1 cellular context compared by ENCODE assay signal in genomic region chr4:56530269-56531148, GRCh38.
TF ChIP-seq lines count a peak whose summit lies in the region.

No MANE protein-coding gene starts in this region.

TF ChIP-seq in K562, 482 proteins besides CTCF, POLR2A, EP300 and RAD21 (continued from another document and continues in another):
- TF ChIP-seq POLR2G (IDR thresholded peaks at IDR 0.05; ENCODE audit: low read depth, low read length) (peak; percentile 81), RBM14 (IDR thresholded peaks at IDR 0.05; ENCODE audit: borderline replicate concordance, insufficient read depth, low read depth, low read length) (no peak), FOXJ3 (CRISPR knock-in tag; IDR thresholded peaks at IDR 0.05) (no peak), SIRT6 (IDR thresholded peaks at IDR 0.05; ENCODE audit: low read depth, low read length) (no peak), PRPF4 (IDR thresholded peaks at IDR 0.05; ENCODE audit: insufficient read depth, low read depth, low read length, poor library complexity, severe bottlenecking) (no peak), DIDO1 (tag; IDR thresholded peaks at IDR 0.05; ENCODE audit: low read depth) (no peak), L3MBTL2 (IDR thresholded peaks at IDR 0.05) (peak; percentile 83), CXXC5 (CRISPR knock-in tag; IDR thresholded peaks at IDR 0.05) (peak; percentile 60), ARID1B (IDR thresholded peaks at IDR 0.05) (no peak; the same call in 1 of the 2 replicates), CCAR2 (IDR thresholded peaks at IDR 0.05; ENCODE audit: low read depth, low read length) (no peak), MEIS2 (IDR thresholded peaks at IDR 0.05; ENCODE audit: partially characterized antibody) (no peak), ZBED1 (IDR thresholded peaks at IDR 0.05) (peak; percentile 99), MYNN (IDR thresholded peaks at IDR 0.05) (no peak), MYNN (CRISPR knock-in tag; IDR thresholded peaks at IDR 0.05) (no peak), ZNF280B (CRISPR knock-in tag; IDR thresholded peaks at IDR 0.05) (no peak), SFPQ (IDR thresholded peaks at IDR 0.05; ENCODE audit: low read depth, low read length) (no peak), MECOM (CRISPR knock-in tag; IDR thresholded peaks at IDR 0.05) (no peak), ZKSCAN3 (CRISPR knock-in tag; IDR thresholded peaks at IDR 0.05) (no peak), SMAD1 (IDR thresholded peaks at IDR 0.05; ENCODE audit: low read depth, low read length, partially characterized antibody) (no peak), ZNF354B (CRISPR knock-in tag; IDR thresholded peaks at IDR 0.05) (no peak), TFAP4 (CRISPR knock-in tag; IDR thresholded peaks at IDR 0.05; ENCODE audit: borderline replicate concordance) (peak; percentile 44), MTA1 (IDR thresholded peaks at IDR 0.05; ENCODE audit: borderline replicate concordance) (no peak), ZNF12 (CRISPR knock-in tag; IDR thresholded peaks at IDR 0.05) (no peak), ZNF444 (CRISPR knock-in tag; IDR thresholded peaks at IDR 0.05) (no peak), ZNF830 (CRISPR knock-in tag; IDR thresholded peaks at IDR 0.05) (no peak), PTTG1 (tag; IDR thresholded peaks at IDR 0.05; ENCODE audit: low read depth) (no peak), ZNF696 (CRISPR knock-in tag; conservative IDR thresholded peaks at IDR 0.05) (no peak), JUN (IDR thresholded peaks at IDR 0.05; ENCODE audit: borderline replicate concordance, low read depth, low read length) (no peak), JUN (CRISPR knock-in tag; IDR thresholded peaks at IDR 0.05; ENCODE audit: borderline replicate concordance) (no peak), TCF7L2 (IDR thresholded peaks at IDR 0.05; ENCODE audit: low read depth, low read length) (no peak), TARDBP (IDR thresholded peaks at IDR 0.05) (no peak), TCFL5 (CRISPR knock-in tag; conservative IDR thresholded peaks at IDR 0.05) (no peak), HDAC2 (IDR thresholded peaks at IDR 0.05) (no peak), SNRNP70 (optimal IDR thresholded peaks at IDR 0.05; ENCODE audit: low read depth, low read length) (no peak), RFX1 (IDR thresholded peaks at IDR 0.05) (peak; percentile 91), GTF2A2 (tag; IDR thresholded peaks at IDR 0.05) (no peak), HMGN3 (IDR thresholded peaks at IDR 0.05; ENCODE audit: borderline replicate concordance, extremely low read depth, insufficient read length, low read depth, low read length) (no peak), HNRNPLL (IDR thresholded peaks at IDR 0.05; ENCODE audit: low read depth, low read length, poor library complexity, severe bottlenecking) (no peak), PHF21A (IDR thresholded peaks at IDR 0.05; ENCODE audit: borderline replicate concordance, low read depth) (no peak), RBM25 (IDR thresholded peaks at IDR 0.05; ENCODE audit: low read depth, low read length, severe bottlenecking) (peak; percentile 85), KAT7 (CRISPR knock-in tag; IDR thresholded peaks at IDR 0.05; ENCODE audit: borderline replicate concordance) (no peak; the same call in 1 of the 2 replicates), ZNF316 (IDR thresholded peaks at IDR 0.05) (no peak), ZNF586 (CRISPR knock-in tag; conservative IDR thresholded peaks at IDR 0.05) (no peak)
- TF ChIP-seq, protein P1, sequence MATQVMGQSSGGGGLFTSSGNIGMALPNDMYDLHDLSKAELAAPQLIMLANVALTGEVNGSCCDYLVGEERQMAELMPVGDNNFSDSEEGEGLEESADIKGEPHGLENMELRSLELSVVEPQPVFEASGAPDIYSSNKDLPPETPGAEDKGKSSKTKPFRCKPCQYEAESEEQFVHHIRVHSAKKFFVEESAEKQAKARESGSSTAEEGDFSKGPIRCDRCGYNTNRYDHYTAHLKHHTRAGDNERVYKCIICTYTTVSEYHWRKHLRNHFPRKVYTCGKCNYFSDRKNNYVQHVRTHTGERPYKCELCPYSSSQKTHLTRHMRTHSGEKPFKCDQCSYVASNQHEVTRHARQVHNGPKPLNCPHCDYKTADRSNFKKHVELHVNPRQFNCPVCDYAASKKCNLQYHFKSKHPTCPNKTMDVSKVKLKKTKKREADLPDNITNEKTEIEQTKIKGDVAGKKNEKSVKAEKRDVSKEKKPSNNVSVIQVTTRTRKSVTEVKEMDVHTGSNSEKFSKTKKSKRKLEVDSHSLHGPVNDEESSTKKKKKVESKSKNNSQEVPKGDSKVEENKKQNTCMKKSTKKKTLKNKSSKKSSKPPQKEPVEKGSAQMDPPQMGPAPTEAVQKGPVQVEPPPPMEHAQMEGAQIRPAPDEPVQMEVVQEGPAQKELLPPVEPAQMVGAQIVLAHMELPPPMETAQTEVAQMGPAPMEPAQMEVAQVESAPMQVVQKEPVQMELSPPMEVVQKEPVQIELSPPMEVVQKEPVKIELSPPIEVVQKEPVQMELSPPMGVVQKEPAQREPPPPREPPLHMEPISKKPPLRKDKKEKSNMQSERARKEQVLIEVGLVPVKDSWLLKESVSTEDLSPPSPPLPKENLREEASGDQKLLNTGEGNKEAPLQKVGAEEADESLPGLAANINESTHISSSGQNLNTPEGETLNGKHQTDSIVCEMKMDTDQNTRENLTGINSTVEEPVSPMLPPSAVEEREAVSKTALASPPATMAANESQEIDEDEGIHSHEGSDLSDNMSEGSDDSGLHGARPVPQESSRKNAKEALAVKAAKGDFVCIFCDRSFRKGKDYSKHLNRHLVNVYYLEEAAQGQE (CRISPR knock-in tag; IDR thresholded peaks at IDR 0.05; ENCODE audit: low read depth), result no peak
- TF ChIP-seq, protein P2, sequence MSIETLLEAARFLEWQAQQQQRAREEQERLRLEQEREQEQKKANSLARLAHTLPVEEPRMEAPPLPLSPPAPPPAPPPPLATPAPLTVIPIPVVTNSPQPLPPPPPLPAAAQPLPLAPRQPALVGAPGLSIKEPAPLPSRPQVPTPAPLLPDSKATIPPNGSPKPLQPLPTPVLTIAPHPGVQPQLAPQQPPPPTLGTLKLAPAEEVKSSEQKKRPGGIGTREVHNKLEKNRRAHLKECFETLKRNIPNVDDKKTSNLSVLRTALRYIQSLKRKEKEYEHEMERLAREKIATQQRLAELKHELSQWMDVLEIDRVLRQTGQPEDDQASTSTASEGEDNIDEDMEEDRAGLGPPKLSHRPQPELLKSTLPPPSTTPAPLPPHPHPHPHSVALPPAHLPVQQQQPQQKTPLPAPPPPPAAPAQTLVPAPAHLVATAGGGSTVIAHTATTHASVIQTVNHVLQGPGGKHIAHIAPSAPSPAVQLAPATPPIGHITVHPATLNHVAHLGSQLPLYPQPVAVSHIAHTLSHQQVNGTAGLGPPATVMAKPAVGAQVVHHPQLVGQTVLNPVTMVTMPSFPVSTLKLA (conservative IDR thresholded peaks at IDR 0.05), result 0 out of 4 replicates have a peak, but pooled peaks of 1 of the 2 experiments have one; percentile 19
- TF ChIP-seq, protein P3, sequence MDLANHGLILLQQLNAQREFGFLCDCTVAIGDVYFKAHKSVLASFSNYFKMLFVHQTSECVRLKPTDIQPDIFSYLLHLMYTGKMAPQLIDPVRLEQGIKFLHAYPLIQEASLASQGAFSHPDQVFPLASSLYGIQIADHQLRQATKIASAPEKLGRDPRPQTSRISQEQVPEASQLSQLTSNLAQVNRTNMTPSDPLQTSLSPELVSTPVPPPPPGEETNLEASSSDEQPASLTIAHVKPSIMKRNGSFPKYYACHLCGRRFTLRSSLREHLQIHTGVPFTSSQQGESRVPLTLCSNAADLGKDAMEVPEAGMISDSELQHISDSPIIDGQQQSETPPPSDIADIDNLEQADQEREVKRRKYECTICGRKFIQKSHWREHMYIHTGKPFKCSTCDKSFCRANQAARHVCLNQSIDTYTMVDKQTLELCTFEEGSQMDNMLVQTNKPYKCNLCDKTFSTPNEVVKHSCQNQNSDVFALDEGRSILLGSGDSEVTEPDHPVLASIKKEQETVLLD (IDR thresholded peaks at IDR 0.05), result no peak
